17 cellular contexts compared by ENCODE assay signal in genomic region chr12:93594766-93595165, GRCh38. TPM values are rescaled to one million over a fixed set of nuclear protein-coding genes. Genes with fewer than 3 reads are reported as not detected.
DNase-seq lines count a peak whose midpoint lies in the region; ATAC-seq and TF ChIP-seq lines count a peak whose summit lies in the region.
"Had no signal": no experiment of that assay in that cellular context is flagged by ENCODE, and none has a peak within 500 bp of the region (broad histone marks: within the 10 kb centered on the region; RNA-seq: fewer than 3 reads in every experiment).

No MANE protein-coding gene starts in this region.

- no peak for ATAC-seq in IMR-90 (ENCODE audit: low read depth)
- ATAC-seq in activated CD4-positive, alpha-beta T cell treated with anti-CD3 and anti-CD28 coated beads for 36 hours: no peak
- ATAC-seq in activated T-cell treated with anti-CD3 and anti-CD28 coated beads, Interleukin-2, amount 50 U/mL, for 72 hours (replicated peaks in 1 of 2): no peak
- ATAC-seq: body of pancreas; GM23338; stimulated activated naive CD8-positive, alpha-beta T cell treated with anti-CD3 and anti-CD28 coated beads, Interleukin-15, Interleukin-2, amounts not matched to agents 100 U/mL and 50 U/mL, for 24 hours had no signal

- H3K4me3 Mint-ChIP-seq in activated CD4-positive, alpha-beta T cell treated with anti-CD3 and anti-CD28 coated beads for 36 hours: no peak overlapping the region
- no peak overlapping the region for H3K4me3 Mint-ChIP-seq in activated T-cell treated with anti-CD3 and anti-CD28 coated beads, Interleukin-2, amount 50 U/mL, for 72 hours
- H3K4me3 Mint-ChIP-seq: GM23338 had no signal

- H3K18ac ChIP-seq in IMR-90 (ENCODE audit: low read depth, low read length): no peak overlapping the region

- H3K27me3 Mint-ChIP-seq in activated CD4-positive, alpha-beta T cell treated with anti-CD3 and anti-CD28 coated beads for 36 hours: peaks cover 52% of the 10 kb centered on the region
- H3K27me3 Mint-ChIP-seq in activated T-cell treated with anti-CD3 and anti-CD28 coated beads, Interleukin-2, amount 50 U/mL, for 72 hours (ENCODE audit: low read depth): peaks cover 58% of the 10 kb centered on the region

- CTCF ChIA-PET in IMR-90 (lab: Yijun Ruan, JAX): no interaction called here
- CTCF ChIA-PET in activated CD4-positive, alpha-beta T cell treated with anti-CD3 and anti-CD28 coated beads for 36 hours (lab: Charles Lee): no interaction called here

- no peaks in the 10 kb centered on the region for H3K36me3 Mint-ChIP-seq in activated CD4-positive, alpha-beta T cell treated with anti-CD3 and anti-CD28 coated beads for 36 hours (ENCODE audit: low read depth)
- H3K36me3 Mint-ChIP-seq in activated T-cell treated with anti-CD3 and anti-CD28 coated beads, Interleukin-2, amount 50 U/mL, for 72 hours (ENCODE audit: insufficient read depth in 2 of 2): peaks cover 0 to 4% of the 10 kb centered on the region in 2 donors

- POLR2A ChIA-PET in IMR-90 (lab: Charles Lee; ENCODE audit: unreplicated experiment): no interaction called here
- POLR2A ChIA-PET in activated CD4-positive, alpha-beta T cell treated with anti-CD3 and anti-CD28 coated beads for 36 hours (lab: Charles Lee): no interaction called here

- no peaks in the 10 kb centered on the region for H4K20me1 ChIP-seq in IMR-90 (ENCODE audit: insufficient read depth, low read length)

- dilution Hi-C loops in IMR-90 (cut with HindIII; ENCODE audit: low sequenced_read_pairs, unreplicated experiment): no loop called here

- H3K9me3 ChIP-seq in IMR-90 (ENCODE audit: control insufficient read depth, insufficient read depth, low read length): no peaks in the 10 kb centered on the region
- H3K9me3 ChIP-seq in prostate gland: no peaks in the 10 kb centered on the region
- H3K9me3 ChIP-seq: body of pancreas had no signal

- no peak overlapping the region for H4K8ac ChIP-seq in IMR-90 (ENCODE audit: low read depth in 2 of 2, low read length in 2 of 2)

- H3K4me2 ChIP-seq in IMR-90 (ENCODE audit: low read depth, low read length): no peak overlapping the region
- H3K4me2 ChIP-seq: GM23338 had no signal

- 0 out of 2 replicates have a peak, but pooled peaks cover 2% of the 10 kb centered on the region for H3K9me1 ChIP-seq in IMR-90 (ENCODE audit: insufficient read depth, low read length)

- H3K4me3 ChIP-seq in IMR-90 (ENCODE audit: insufficient read depth, low read depth, low read length) (no peak overlapping the region), coronary artery (peak overlapping the region; percentile 18), prostate gland (no peak overlapping the region)
- H3K4me3 ChIP-seq: body of pancreas, GM23338 had no signal

- H2BK15ac ChIP-seq in IMR-90 (ENCODE audit: low read depth, low read length): no peak overlapping the region

- H3K9ac ChIP-seq in IMR-90 (ENCODE audit: low read depth, low read length): no peak overlapping the region

- H3K4me1 ChIP-seq in IMR-90 (ENCODE audit: control insufficient read depth, insufficient read depth, low read length) (no peaks in the 10 kb centered on the region; the same call in 1 of the 2 replicates), prostate gland (replicated peaks) (no peaks in the 10 kb centered on the region)
- H3K4me1 ChIP-seq: body of pancreas had no signal

- no peak overlapping the region for H2BK20ac ChIP-seq in IMR-90 (ENCODE audit: low read depth, low read length)

- H3K27me3 ChIP-seq in IMR-90 (ENCODE audit: control insufficient read depth, insufficient read depth, low read length) (no peaks in the 10 kb centered on the region), prostate gland (replicated peaks; ENCODE audit: insufficient read depth) (no peaks in the 10 kb centered on the region)
- H3K27me3 ChIP-seq: body of pancreas had no signal

- no peak overlapping the region for H3K14ac ChIP-seq in IMR-90 (replicated peaks; ENCODE audit: low read depth, low read length)

- no TSS peak for BruUV-seq in IMR-90 (replicated peaks; lab: Mats Ljungman, UMichigan)

- H3K27ac ChIP-seq in IMR-90 (ENCODE audit: insufficient read depth, low read length): no peak overlapping the region
- peak overlapping the region in 1 of 2 donors; percentile 53 for H3K27ac ChIP-seq in coronary artery
- peak overlapping the region; percentile 63 to 89 for H3K27ac ChIP-seq in prostate gland

- H3K4me1 Mint-ChIP-seq in activated CD4-positive, alpha-beta T cell treated with anti-CD3 and anti-CD28 coated beads for 36 hours: peaks cover 7% of the 10 kb centered on the region
- peaks cover 16% of the 10 kb centered on the region for H3K4me1 Mint-ChIP-seq in activated T-cell treated with anti-CD3 and anti-CD28 coated beads, Interleukin-2, amount 50 U/mL, for 72 hours (ENCODE audit: low read depth)

- H4K91ac ChIP-seq in IMR-90 (ENCODE audit: insufficient read depth, low read depth, low read length): no peak overlapping the region

- no peak overlapping the region for H2AK5ac ChIP-seq in IMR-90 (ENCODE audit: low read depth, low read length)

- no peak overlapping the region for H2AFZ ChIP-seq in IMR-90 (replicated peaks; ENCODE audit: low read length, poor library complexity)
- H2AFZ ChIP-seq: GM23338 had no signal

- peaks cover 0 to 3% of the 10 kb centered on the region in 2 experiments; a peak in 1 of 4 replicates for H3K79me1 ChIP-seq in IMR-90 (ENCODE audit: low read depth in 1 of 2, low read length in 2 of 2)

- H3K36me3 ChIP-seq in IMR-90 (ENCODE audit: control insufficient read depth, insufficient read depth, low read length) (no peaks in the 10 kb centered on the region), prostate gland (no peaks in the 10 kb centered on the region)

- H3K23ac ChIP-seq in IMR-90 (ENCODE audit: low read depth, low read length): no peak overlapping the region

- in situ Hi-C loops in IMR-90 (cut with MboI; ENCODE audit: low sequenced_read_pairs): no loop called here

- TF ChIP-seq RAD21 in IMR-90 (IDR thresholded peaks at IDR 0.05; ENCODE audit: low read length): no peak

- no peak overlapping the region for H3K4ac ChIP-seq in IMR-90 (ENCODE audit: low read depth, low read length)

- no CpG with 5 or more reads among the region's 6 CpGs for WGBS in IMR-90 (ENCODE audit: extremely low coverage in 2 of 2, insufficient read length in 1 of 2), 2 experiments
- 27% methylated on average over 6 of the region's 6 CpGs for WGBS in prostate gland

- peak; percentile 41 for DNase-seq in A172 (ENCODE audit: low spot score)
- no peak for DNase-seq in IMR-90
- no peak for DNase-seq in coronary artery (ENCODE audit: low spot score)
- DNase-seq in prostate gland (ENCODE audit: low spot score): no peak
- DNase-seq in NCI-H146 treated with DMSO at 0.1 percent for 48 hours (lab: John Stamatoyannopoulos, UW; ENCODE audit: unreplicated experiment): no peak
- DNase-seq in stimulated activated naive CD4-positive, alpha-beta T cell treated with Interleukin-2 at 50 U/mL for 16 hours (lab: John Stamatoyannopoulos, UW): no peak
- no peak for DNase-seq in activated CD4-positive, alpha-beta T cell treated with anti-CD3 and anti-CD28 coated beads for 36 hours
- DNase-seq in activated T-cell treated with anti-CD3 and anti-CD28 coated beads, Interleukin-2, amount 50 U/mL, for 72 hours: no peak
- DNase-seq: body of pancreas; COR-L47; erythroblast; GF-D8; NCI-H1105; nucleus accumbens; SHP77; stimulated activated naive CD8-positive, alpha-beta T cell treated with anti-CD3 and anti-CD28 coated beads, Interleukin-15, Interleukin-2, amounts not matched to agents 100 U/mL and 50 U/mL, for 24 hours had no signal

- H3K27ac Mint-ChIP-seq in activated CD4-positive, alpha-beta T cell treated with anti-CD3 and anti-CD28 coated beads for 36 hours: no peak overlapping the region
- H3K27ac Mint-ChIP-seq in activated T-cell treated with anti-CD3 and anti-CD28 coated beads, Interleukin-2, amount 50 U/mL, for 72 hours: no peak overlapping the region

- H2BK120ac ChIP-seq in IMR-90 (ENCODE audit: low read depth, low read length): no peak overlapping the region

- no peaks in the 10 kb centered on the region for H3K9me3 Mint-ChIP-seq in activated CD4-positive, alpha-beta T cell treated with anti-CD3 and anti-CD28 coated beads for 36 hours (ENCODE audit: low read depth)
- no peaks in the 10 kb centered on the region for H3K9me3 Mint-ChIP-seq in activated T-cell treated with anti-CD3 and anti-CD28 coated beads, Interleukin-2, amount 50 U/mL, for 72 hours
- H3K9me3 Mint-ChIP-seq: GM23338 had no signal

- no peak overlapping the region for H2BK5ac ChIP-seq in IMR-90 (ENCODE audit: low read depth, low read length, poor library complexity, severe bottlenecking)

- intact Hi-C loops in IMR-90 (cut with micrococcal nuclease): no loop called here
- intact Hi-C loops in prostate gland (cut with DNase I): loop anchor here (5.0 kb wide), 4 partner anchors 38 to 218 kb away; partner anchors contain the start of gene CRADD
- intact Hi-C loops in activated CD4-positive, alpha-beta T cell treated with anti-CD3 and anti-CD28 coated beads for 36 hours (cut with DNase I, micrococcal nuclease): no loop called here

- TF ChIP-seq POLR2A in IMR-90 (IDR thresholded peaks at IDR 0.05; ENCODE audit: low read depth, low read length) (no peak), prostate gland (IDR thresholded peaks at IDR 0.05) (no peak)

- no peak overlapping the region for H4K5ac ChIP-seq in IMR-90 (ENCODE audit: low read depth, low read length)

- H2AK9ac ChIP-seq in IMR-90 (replicated peaks; ENCODE audit: low read depth, low read length, poor library complexity): no peak overlapping the region

- no peak for TF ChIP-seq CTCF in IMR-90 (conservative IDR thresholded peaks at IDR 0.05; ENCODE audit: low read depth, low read length)
- no peak for TF ChIP-seq CTCF in coronary artery (IDR thresholded peaks at IDR 0.05)
- no peak for TF ChIP-seq CTCF in prostate gland (IDR thresholded peaks at IDR 0.05)

- H3K56ac ChIP-seq in IMR-90 (ENCODE audit: extremely low read depth, insufficient read depth, low read length): no peak overlapping the region

TF ChIP-seq in IMR-90, 13 proteins besides CTCF, POLR2A, EP300 and RAD21:
- TF ChIP-seq MAFK (IDR thresholded peaks at IDR 0.05; ENCODE audit: low read depth, low read length) (0 out of 2 replicates have a peak, but pooled peaks have one; percentile 12), SMC3 (IDR thresholded peaks at IDR 0.05; ENCODE audit: low read depth, low read length) (no peak)

RNA-seq across cellular contexts. Expression of gene SOCS2, which starts 22.3 kb away (rescaled TPM):
- 83.8 and 98.4 TPM in 2 replicates for total RNA-seq in A172 (2014; rRNA removed; shearing (Covaris generic))
- total RNA-seq in IMR-90 (2012; rRNA removed): 12.0 and 19.4 TPM in 2 replicates
- 12.4 and 13.5 TPM in 2 replicates for polyA plus RNA-seq in IMR-90 (2012; rRNA removed)
- 8.8 and 13.5 TPM in 2 replicates for polyA plus RNA-seq in IMR-90 (2012; cell fraction: cytosol; rRNA removed)
- 17.3 and 33.3 TPM in 2 replicates for polyA plus RNA-seq in IMR-90 (2012; cell fraction: nucleus; rRNA removed; ENCODE audit: low replicate concordance)
- total RNA-seq in prostate gland: 100 to 1,000 TPM; 125 to 273 TPM
- total RNA-seq in activated CD4-positive, alpha-beta T cell treated with anti-CD3 and anti-CD28 coated beads for 36 hours: 10 to 100 TPM in 1 of 2 experiments, 1 to 10 TPM in 1; 8.9 to 11.5 TPM
- 10 to 100 TPM; 32.3 to 37.2 TPM for total RNA-seq in activated T-cell treated with anti-CD3 and anti-CD28 coated beads, Interleukin-2, amount 50 U/mL, for 72 hours
